ENCODE assay signal across 9 cellular contexts in genomic region chr4:121256346-121256745, GRCh38.
DNase-seq lines count a peak whose midpoint lies in the region; ATAC-seq, FAIRE-seq and TF ChIP-seq lines count a peak whose summit lies in the region.
"Had no signal": no experiment of that assay in that cellular context is flagged by ENCODE, and none has a peak within 500 bp of the region (broad histone marks: within the 10 kb centered on the region; RNA-seq: fewer than 3 reads in every experiment).

No MANE protein-coding gene starts in this region.

- no peaks in the 10 kb centered on the region for H3K9me1 ChIP-seq in keratinocyte (ENCODE audit: control insufficient read depth, extremely low read depth, insufficient read depth, low read length)

- dilution Hi-C loops in keratinocyte (cut with MboI; ENCODE audit: extremely low pct_ligation_motif_present, low sequenced_read_pairs) = no loop called here

- H3K4me3 ChIP-seq in HL-60 (replicated peaks; ENCODE audit: insufficient read depth, low read length) (no peak overlapping the region), keratinocyte (ENCODE audit: control insufficient read depth in 2 of 3, extremely low read depth in 1 of 3, insufficient read depth in 2 of 3, low read depth in 1 of 3, low read length in 3 of 3) (no peak overlapping the region)

- peak overlapping the region; percentile 61 for H3K4me3 Mint-ChIP-seq in activated T-cell treated with anti-CD3 and anti-CD28 coated beads, Interleukin-2, amount 50 U/mL, for 24 hours

- H4K20me1 ChIP-seq in keratinocyte (ENCODE audit: control insufficient read depth, extremely low read depth, insufficient read depth, low read length) = no peaks in the 10 kb centered on the region

- H3K9me3 Mint-ChIP-seq in activated T-cell treated with anti-CD3 and anti-CD28 coated beads, Interleukin-2, amount 50 U/mL, for 24 hours = no peaks in the 10 kb centered on the region

- H2AFZ ChIP-seq in keratinocyte (ENCODE audit: control insufficient read depth, low read length) = no peak overlapping the region

- no peaks in the 10 kb centered on the region for H3K27me3 Mint-ChIP-seq in activated T-cell treated with anti-CD3 and anti-CD28 coated beads, Interleukin-2, amount 50 U/mL, for 24 hours

- H3K4me2 ChIP-seq in keratinocyte (ENCODE audit: control insufficient read depth, extremely low read depth, insufficient read depth, low read depth, low read length) = peak overlapping the region; percentile 25
- H3K4me2 ChIP-seq: KMS-11 had no signal

- no peaks in the 10 kb centered on the region for H3K79me2 ChIP-seq in keratinocyte (ENCODE audit: control insufficient read depth, insufficient read depth, low read length)

- peaks cover 12% of the 10 kb centered on the region for H3K4me1 ChIP-seq in keratinocyte (ENCODE audit: control insufficient read depth, extremely low read depth, insufficient read depth, low read length)

- no peaks in the 10 kb centered on the region for H3K36me3 Mint-ChIP-seq in activated T-cell treated with anti-CD3 and anti-CD28 coated beads, Interleukin-2, amount 50 U/mL, for 24 hours (ENCODE audit: low read depth)

- H3K27me3 ChIP-seq in HL-60 (ENCODE audit: insufficient read depth, poor library complexity, severe bottlenecking) (no peaks in the 10 kb centered on the region), keratinocyte (ENCODE audit: control insufficient read depth, extremely low read depth, insufficient read depth, low read length) (no peaks in the 10 kb centered on the region)

- no peaks in the 10 kb centered on the region for H3K9me3 ChIP-seq in keratinocyte (ENCODE audit: control insufficient read depth, low read depth, low read length)

- peak; percentile 75 for FAIRE-seq in keratinocyte (lab: Jason Lieb, UNC)

- H3K9ac ChIP-seq in keratinocyte (ENCODE audit: control insufficient read depth, extremely low read depth, insufficient read depth, low read length) = no peak overlapping the region
- H3K9ac ChIP-seq: KMS-11 had no signal

- ATAC-seq in GM21515 (IDR thresholded peaks at IDR 0.05; ENCODE audit: unreplicated experiment) = peak; percentile 98

- H3K27ac ChIP-seq in HL-60 (replicated peaks) (peak overlapping the region; percentile 57), keratinocyte (ENCODE audit: control insufficient read depth, insufficient read depth, low read length) (peak overlapping the region; percentile 49)
- H3K27ac ChIP-seq: KMS-11 had no signal

- H3K36me3 ChIP-seq in keratinocyte (ENCODE audit: control insufficient read depth in 2 of 2, extremely low read depth in 1 of 2, insufficient read depth in 2 of 2, low read length in 2 of 2) = no peaks in the 10 kb centered on the region

- H3K27ac Mint-ChIP-seq in activated T-cell treated with anti-CD3 and anti-CD28 coated beads, Interleukin-2, amount 50 U/mL, for 24 hours = peak overlapping the region; percentile 98

- DNase-seq in Daoy (ENCODE audit: low read depth) = peak; percentile 71
- DNase-seq in HL-60 (ENCODE audit: low read depth in 1 of 2, low spot score in 1 of 2) = peak; percentile 67 to 74
- peak; percentile 45 for DNase-seq in activated T-cell treated with anti-CD3 and anti-CD28 coated beads, Interleukin-2, amount 50 U/mL, for 24 hours
- DNase-seq in keratinocyte (ENCODE audit: low read depth, low spot score) = no peak
- no peak for DNase-seq in NCI-H2171 treated with DMSO at 0.1 percent for 48 hours (lab: John Stamatoyannopoulos, UW)
- DNase-seq in globus pallidus (ENCODE audit: low spot score) = no peak
- no peak for DNase-seq in SK-N-DZ (ENCODE audit: low spot score)

- H3K4me1 Mint-ChIP-seq in activated T-cell treated with anti-CD3 and anti-CD28 coated beads, Interleukin-2, amount 50 U/mL, for 24 hours (ENCODE audit: low read depth) = peaks cover 61% of the 10 kb centered on the region

- no peak for TF ChIP-seq CTCF in HL-60 (IDR thresholded peaks at IDR 0.05; ENCODE audit: insufficient read depth, low read length)
- TF ChIP-seq CTCF in keratinocyte (optimal IDR thresholded peaks at IDR 0.05 in 1 of 3, IDR thresholded peaks at IDR 0.05 in 1 of 3, conservative IDR thresholded peaks at IDR 0.05 in 1 of 3; ENCODE audit: extremely low read depth in 1 of 3, insufficient read depth in 2 of 3, low read length in 3 of 3) = no peak

Comparison
In these comparisons a context has a peak if more than half of its experiments do, and no peak if none do; other contexts are left out.
1. DNase-seq: peak in Daoy (single experiment), HL-60 (2 of 2) and activated T-cell treated with anti-CD3 and anti-CD28 coated beads, Interleukin-2, amount 50 U/mL, for 24 hours (single experiment); none in keratinocyte (single experiment), NCI-H2171 treated with DMSO at 0.1 percent for 48 hours (single experiment), globus pallidus (single experiment) and SK-N-DZ (single experiment).